In genomic region chr5:1245901-1246576, GRCh38 we compare ENCODE assay signal across 15 cellular contexts. TPM values are rescaled to one million over a fixed set of nuclear protein-coding genes. Genes with fewer than 3 reads are reported as not detected.
"Had no signal": no experiment of that assay in that cellular context is flagged by ENCODE, and none has a peak within 500 bp of the region (broad histone marks: within the 10 kb centered on the region; RNA-seq: fewer than 3 reads in every experiment).

No MANE protein-coding gene starts in this region.

- H3K4me3 ChIP-seq: cardiac muscle cell, colonic mucosa, heart left ventricle, left lung, suprapubic skin, upper lobe of left lung had no signal

- DNase-seq: activated B cell treated with CpG ODN at 0.5 μM for 24 hours; effector CD4-positive, alpha-beta T cell; foreskin melanocyte; left lung; stimulated activated CD4-positive, alpha-beta T cell treated with anti-CD3 and anti-CD28 coated beads, Interleukin-4, amount 100 ng/mL, for 1 hour had no signal

- H3K36me3 ChIP-seq: cardiac muscle cell, colonic mucosa, heart left ventricle, left lung, suprapubic skin, upper lobe of left lung had no signal

- H3K27me3 ChIP-seq: cardiac muscle cell had no signal

- H3K27ac ChIP-seq: cardiac muscle cell, colonic mucosa, heart left ventricle, left lung, suprapubic skin, upper lobe of left lung had no signal

- H3K4me1 ChIP-seq: colonic mucosa, left lung, suprapubic skin had no signal

- H3K9me3 ChIP-seq: colonic mucosa, heart left ventricle, left lung, suprapubic skin, upper lobe of left lung had no signal

RNA-seq across cellular contexts. Expression of gene SLC6A18, which starts 20.9 kb away (rescaled TPM):
- total RNA-seq: activated B cell treated with CpG ODN at 0.5 μM for 24 hours; activated CD4-positive, alpha-beta T cell treated with anti-CD3 and anti-CD28 coated beads, Interleukin-2, amount 10 ng/mL, durations not matched to agents 7 days and 5 days; activated T-helper 2 cell treated with anti-CD3 and anti-CD28 coated beads, Interferon-gamma antibody, Interleukin-2, Interleukin-4, amounts not matched to agents 10 μg/mL and 5 μg/mL and 100 μg/mL, durations not matched to agents 14 hours and 24 hours and 36 hours; cardiac muscle cell; heart left ventricle; left lung; mucosa of gallbladder; natural killer cell treated with Interleukin-12 subunit alpha and Interleukin-12 subunit beta and Interleukin-15 and Interleukin-18, amount 100 ng/mL, for 72 hours; osteoblast; suprapubic skin; upper lobe of left lung had no signal

RNA-seq across cellular contexts. Expression of gene SLC6A19, which starts 44.6 kb away (rescaled TPM):
- total RNA-seq: activated B cell treated with CpG ODN at 0.5 μM for 24 hours; activated CD4-positive, alpha-beta T cell treated with anti-CD3 and anti-CD28 coated beads, Interleukin-2, amount 10 ng/mL, durations not matched to agents 7 days and 5 days; activated T-helper 2 cell treated with anti-CD3 and anti-CD28 coated beads, Interferon-gamma antibody, Interleukin-2, Interleukin-4, amounts not matched to agents 10 μg/mL and 5 μg/mL and 100 μg/mL, durations not matched to agents 14 hours and 24 hours and 36 hours; heart left ventricle; left lung; natural killer cell treated with Interleukin-12 subunit alpha and Interleukin-12 subunit beta and Interleukin-15 and Interleukin-18, amount 100 ng/mL, for 72 hours; osteoblast had no signal

RNA-seq across cellular contexts. Expression of gene TERT, which starts 48.8 kb away (rescaled TPM):
- total RNA-seq: heart left ventricle, mucosa of gallbladder, osteoblast, suprapubic skin had no signal
